ENCODE assay signal across 23 cellular contexts in genomic region chr3:85594648-85595047, GRCh38.
DNase-seq lines count a peak whose midpoint lies in the region; ATAC-seq, FAIRE-seq and TF ChIP-seq lines count a peak whose summit lies in the region.
"Had no signal": no experiment of that assay in that cellular context is flagged by ENCODE, and none has a peak within 500 bp of the region (broad histone marks: within the 10 kb centered on the region; RNA-seq: fewer than 3 reads in every experiment).

No MANE protein-coding gene starts in this region.

- H3K9me3 ChIP-seq in testis (no peaks in the 10 kb centered on the region), heart right ventricle (no peaks in the 10 kb centered on the region)
- H3K9me3 ChIP-seq: SJCRH30 had no signal

- intact Hi-C loops in testis (cut with DNase I; ENCODE audit: low total_unique reads) (no loop called here), heart right ventricle (cut with DNase I) (no loop called here)

- no peak for TF ChIP-seq POLR2A in testis (IDR thresholded peaks at IDR 0.05)

- FAIRE-seq in bronchial epithelial cell (lab: Jason Lieb, UNC): no peak
- FAIRE-seq: H1 had no signal

- DNase-seq in DMS 273 (lab: John Stamatoyannopoulos, UW; ENCODE audit: unreplicated experiment) (peak; percentile 15), DMS 273 treated with DMSO at 0.1 percent for 48 hours (lab: John Stamatoyannopoulos, UW) (no peak), bronchial epithelial cell (ENCODE audit: low read depth) (peak; percentile 45), midbrain (lab: John Stamatoyannopoulos, UW) (peak; percentile 14), testis (no peak), heart right ventricle (no peak), Kasumi-1 (lab: John Stamatoyannopoulos, UW) (no peak)
- DNase-seq: Calu3; CD8-positive, alpha-beta memory T cell; DMS53; GF-D8; KBM-7; NCI-H1105; NCI-H2081; NCI-H510A; NK-92 treated with Interleukin-12 subunit alpha and Interleukin-12 subunit beta, amount 100 ng/mL, for 24 hours; SJCRH30 had no signal

- H3K4me3 ChIP-seq in bronchial epithelial cell (ENCODE audit: low read depth, low read length) (no peak overlapping the region), testis (no peak overlapping the region), heart right ventricle (no peak overlapping the region)
- H3K4me3 ChIP-seq: SJCRH30 had no signal

- H3K27me3 ChIP-seq in bronchial epithelial cell (ENCODE audit: control insufficient read depth, insufficient read depth, low read length) (no peaks in the 10 kb centered on the region), testis (no peaks in the 10 kb centered on the region), heart right ventricle (no peaks in the 10 kb centered on the region)
- H3K27me3 ChIP-seq: SJCRH30 had no signal

- TF ChIP-seq CTCF in bronchial epithelial cell (IDR thresholded peaks at IDR 0.05; ENCODE audit: insufficient read depth, low read length, severe bottlenecking): no peak
- TF ChIP-seq CTCF in testis (IDR thresholded peaks at IDR 0.05): no peak
- TF ChIP-seq CTCF in heart right ventricle (IDR thresholded peaks at IDR 0.05): no peak

- no peaks in the 10 kb centered on the region for H3K36me3 ChIP-seq in bronchial epithelial cell (ENCODE audit: control insufficient read depth, insufficient read depth, low read length)
- H3K36me3 ChIP-seq in testis (ENCODE audit: low read depth, missing control alignments): no peaks in the 10 kb centered on the region
- H3K36me3 ChIP-seq in heart right ventricle: no peaks in the 10 kb centered on the region
- H3K36me3 ChIP-seq: SJCRH30 had no signal

- H3K4me1 ChIP-seq in testis (no peaks in the 10 kb centered on the region), heart right ventricle (no peaks in the 10 kb centered on the region)
- H3K4me1 ChIP-seq: SJCRH30 had no signal

- ATAC-seq in heart right ventricle (no peak), GM19328 (IDR thresholded peaks at IDR 0.05; ENCODE audit: unreplicated experiment) (no peak)
- ATAC-seq: HCT116, Panc1 had no signal

- no peak overlapping the region for H3K27ac ChIP-seq in testis
- H3K27ac ChIP-seq in heart right ventricle: no peak overlapping the region
- H3K27ac ChIP-seq: 22Rv1, C4-2B, SJCRH30 had no signal

- 52 to 61% methylated on average over 1 of the region's 1 CpG for WGBS in testis, 2 donors
- WGBS in heart right ventricle, 2 donors: 70 to 72% methylated on average over 1 of the region's 1 CpG

Comparison
In these comparisons a context has a peak if more than half of its experiments do, and no peak if none do; other contexts are left out.
1. DNase-seq: peak in DMS 273 (single experiment), bronchial epithelial cell (single experiment) and midbrain (single experiment); none in DMS 273 treated with DMSO at 0.1 percent for 48 hours (single experiment), testis (single experiment), heart right ventricle (0 of 2) and Kasumi-1 (0 of 2).